33 cellular contexts compared by ENCODE assay signal in genomic region chr7:139949629-139950028, GRCh38.
"Had no signal": no experiment of that assay in that cellular context is flagged by ENCODE, and none has a peak within 500 bp of the region (broad histone marks: within the 10 kb centered on the region; RNA-seq: fewer than 3 reads in every experiment).

No MANE protein-coding gene starts in this region.

- H3K4me3 Mint-ChIP-seq: activated naive CD4-positive, alpha-beta T cell treated with anti-CD3 and anti-CD28 coated beads, Interleukin-2, amount 10 ng/mL, durations not matched to agents 7 days and 5 days; activated naive CD8-positive, alpha-beta T cell treated with anti-CD3 and anti-CD28 coated beads, Interleukin-2, amount 10 ng/mL, durations not matched to agents 7 days and 5 days; activated T-helper 1 cell treated with anti-CD3 and anti-CD28 coated beads, Interleukin-12 subunit alpha, Interleukin-12 subunit beta, Interleukin-2, Interleukin-4 antibody, amounts not matched to agents 30 ng/mL and 10 ng/mL and 1 ng/mL, durations not matched to agents 14 hours and 24 hours and 36 hours; nephron; stimulated activated memory B cell treated with anti-CD40 and anti-IgM and Interleukin-4, amounts not matched to agents 10 μg/mL and 1 μg/mL and 100 μg/mL, for 72 hours had no signal

- H3K9me3 ChIP-seq: thyroid gland, upper lobe of right lung had no signal

- H3K27me3 Mint-ChIP-seq: stimulated activated memory B cell treated with anti-CD40 and anti-IgM and Interleukin-4, amounts not matched to agents 10 μg/mL and 1 μg/mL and 100 μg/mL, for 72 hours had no signal

- H3K27me3 ChIP-seq: ovary, stomach, thyroid gland, upper lobe of right lung had no signal

- H3K4me1 Mint-ChIP-seq: activated naive CD4-positive, alpha-beta T cell treated with anti-CD3 and anti-CD28 coated beads, Interleukin-2, amount 10 ng/mL, durations not matched to agents 7 days and 5 days; activated naive CD8-positive, alpha-beta T cell treated with anti-CD3 and anti-CD28 coated beads, Interleukin-2, amount 10 ng/mL, durations not matched to agents 7 days and 5 days; stimulated activated memory B cell treated with anti-CD40 and anti-IgM and Interleukin-4, amounts not matched to agents 10 μg/mL and 1 μg/mL and 100 μg/mL, for 72 hours had no signal

- ATAC-seq: activated CD4-positive, CD25-positive, alpha-beta regulatory T cell treated with anti-CD3 and anti-CD28 coated beads, Interleukin-2, amount 50 U/mL, for 24 hours; esophagus mucosa; heart left ventricle; left cardiac atrium; left ventricle myocardium superior; mucosa of descending colon; sciatic nerve; stimulated activated memory B cell treated with anti-CD40 and anti-IgM and Interleukin-4, amounts not matched to agents 10 μg/mL and 1 μg/mL and 100 μg/mL, for 72 hours had no signal

- DNase-seq: activated CD4-positive, alpha-beta T cell treated with anti-CD3 and anti-CD28 coated beads for 48 hours; activated CD4-positive, alpha-beta T cell treated with anti-CD3 and anti-CD28 coated beads, Interleukin-2, amount 50 U/mL, for 48 hours; activated CD8-positive, alpha-beta memory T cell treated with anti-CD3 and anti-CD28 coated beads for 24 hours; activated effector memory CD4-positive, alpha-beta T cell treated with anti-CD3 and anti-CD28 coated beads, Interleukin-2, amount 50 U/mL, for 16 hours; activated naive CD4-positive, alpha-beta T cell treated with anti-CD3 and anti-CD28 coated beads, Interleukin-2, amount 10 ng/mL, durations not matched to agents 7 days and 5 days; activated naive CD8-positive, alpha-beta T cell treated with anti-CD3 and anti-CD28 coated beads, Interleukin-2, amount 10 ng/mL, durations not matched to agents 7 days and 5 days; activated T-cell treated with anti-CD3 and anti-CD28 coated beads, Interleukin-2, amount 50 U/mL, for 1 hour; amniotic stem cell; central memory CD4-positive, alpha-beta T cell; foreskin fibroblast; heart left ventricle; hypothalamus; left cardiac atrium; left ventricle myocardium superior; mucosa of descending colon; ovary; retina; stimulated activated CD4-positive, alpha-beta T cell treated with anti-CD3 and anti-CD28 coated beads, Interleukin-12 subunit alpha, Interleukin-12 subunit beta, amount 100 ng/mL, for 4 hours; stimulated activated CD4-positive, alpha-beta T cell treated with anti-CD3 and anti-CD28 coated beads, Interleukin-4, amount 100 ng/mL, for 24 hours; stimulated activated CD8-positive, alpha-beta memory T cell treated with anti-CD3 and anti-CD28 coated beads, Interleukin-4, amount 100 ng/mL, for 48 hours; stomach; thyroid gland; upper lobe of right lung; WERI-Rb-1 had no signal

- H3K4me3 ChIP-seq: heart left ventricle, mucosa of descending colon, ovary, skin epidermis, stomach, thyroid gland, upper lobe of right lung had no signal

- FAIRE-seq: endothelial cell of umbilical vein had no signal

- H3K36me3 ChIP-seq: heart left ventricle, ovary, stomach, thyroid gland, upper lobe of right lung, WERI-Rb-1 had no signal

- H3K27ac Mint-ChIP-seq: activated naive CD4-positive, alpha-beta T cell treated with anti-CD3 and anti-CD28 coated beads, Interleukin-2, amount 10 ng/mL, durations not matched to agents 7 days and 5 days; activated naive CD8-positive, alpha-beta T cell treated with anti-CD3 and anti-CD28 coated beads, Interleukin-2, amount 10 ng/mL, durations not matched to agents 7 days and 5 days; activated T-helper 1 cell treated with anti-CD3 and anti-CD28 coated beads, Interleukin-12 subunit alpha, Interleukin-12 subunit beta, Interleukin-2, Interleukin-4 antibody, amounts not matched to agents 30 ng/mL and 10 ng/mL and 1 ng/mL, durations not matched to agents 14 hours and 24 hours and 36 hours; nephron; progenitor cell of endocrine pancreas; stimulated activated memory B cell treated with anti-CD40 and anti-IgM and Interleukin-4, amounts not matched to agents 10 μg/mL and 1 μg/mL and 100 μg/mL, for 72 hours had no signal

- H3K4me1 ChIP-seq: heart left ventricle, thyroid gland, upper lobe of right lung had no signal

- H3K27ac ChIP-seq: heart left ventricle, ovary, skin epidermis, thyroid gland, upper lobe of right lung, WERI-Rb-1 had no signal
